ENCODE assay signal across 8 cellular contexts in genomic region chr1:156282479-156283222, GRCh38. TPM values are rescaled to one million over a fixed set of nuclear protein-coding genes. Genes with fewer than 3 reads are reported as not detected.
DNase-seq lines count a peak whose midpoint lies in the region; FAIRE-seq and TF ChIP-seq lines count a peak whose summit lies in the region.

Gene SMG5 (minus strand): TSS chr1:156282825. CDS start chr1:156282680, 145 bp downstream.

- peak; percentile 97 for DNase-seq in GM03348 (ENCODE audit: low spot score)
- DNase-seq in HFF-Myc (ENCODE audit: extremely low read depth, low read depth): peak; percentile 98
- DNase-seq in NAMALWA (ENCODE audit: low spot score): peak; percentile 100
- peak; percentile 99 for DNase-seq in SK-N-DZ (ENCODE audit: low spot score)
- DNase-seq in activated naive CD4-positive, alpha-beta T cell treated with anti-CD3 and anti-CD28 coated beads for 36 hours: peak; percentile 99
- DNase-seq in frontal cortex (ENCODE audit: low spot score in 2 of 2): peak; percentile 90 to 94
- DNase-seq in substantia nigra (lab: John Stamatoyannopoulos, UW): peak; percentile 50 to 96 (median 91)

- peak within 1 kb of the TSS; percentile 99 for H3K4me3 Mint-ChIP-seq in activated naive CD4-positive, alpha-beta T cell treated with anti-CD3 and anti-CD28 coated beads for 36 hours

- peaks cover 72 to 76% of the 10 kb centered on the region in 2 experiments for H3K4me1 ChIP-seq in neutrophil (ENCODE audit: control insufficient read depth in 1 of 2, insufficient read depth in 1 of 2, low read depth in 1 of 2, low read length in 1 of 2)

- FAIRE-seq in frontal cortex (lab: Jason Lieb, UNC): no peak

- peaks cover 33% of the 10 kb centered on the region for H3K36me3 ChIP-seq in neutrophil

- H3K27ac ChIP-seq in neutrophil (peak within 1 kb of the TSS; percentile 94), substantia nigra (ENCODE audit: low read depth, low read length, poor library complexity, severe bottlenecking) (peak within 1 kb of the TSS; percentile 94)

- no peaks in the 10 kb centered on the region for H3K27me3 ChIP-seq in neutrophil

- H3K4me3 ChIP-seq in HFF-Myc (replicated peaks; ENCODE audit: low read depth, low read length) (peak within 1 kb of the TSS; percentile 77), neutrophil (ENCODE audit: low read depth in 1 of 2, low read length in 1 of 2) (peak within 1 kb of the TSS; percentile 90 to 92)

- peaks cover 27% of the 10 kb centered on the region for H3K4me1 Mint-ChIP-seq in activated naive CD4-positive, alpha-beta T cell treated with anti-CD3 and anti-CD28 coated beads for 36 hours (ENCODE audit: low read depth)

- TF ChIP-seq CTCF in HFF-Myc (IDR thresholded peaks at IDR 0.05; ENCODE audit: low read depth, low read length, missing control alignments): no peak
- peak; percentile 39 for TF ChIP-seq CTCF in neutrophil (IDR thresholded peaks at IDR 0.05)

- H3K9me3 ChIP-seq in neutrophil: no peaks in the 10 kb centered on the region

- H3K27me3 Mint-ChIP-seq in activated naive CD4-positive, alpha-beta T cell treated with anti-CD3 and anti-CD28 coated beads for 36 hours (ENCODE audit: low read depth): no peaks in the 10 kb centered on the region

- intact Hi-C loops in activated naive CD4-positive, alpha-beta T cell treated with anti-CD3 and anti-CD28 coated beads for 36 hours (cut with micrococcal nuclease): loop anchor here (1.0 to 5.0 kb wide), 8 partner anchors 13 to 348 kb away; partner anchors contain the start of genes CCT3, GLMP, KHDC4 and LAMTOR2

- no peaks in the 10 kb centered on the region for H3K9me3 Mint-ChIP-seq in activated naive CD4-positive, alpha-beta T cell treated with anti-CD3 and anti-CD28 coated beads for 36 hours

- H3K27ac Mint-ChIP-seq in activated naive CD4-positive, alpha-beta T cell treated with anti-CD3 and anti-CD28 coated beads for 36 hours: peak within 1 kb of the TSS; percentile 92

- peaks cover 13% of the 10 kb centered on the region for H3K36me3 Mint-ChIP-seq in activated naive CD4-positive, alpha-beta T cell treated with anti-CD3 and anti-CD28 coated beads for 36 hours (ENCODE audit: low read depth)

- CTCF ChIA-PET in activated naive CD4-positive, alpha-beta T cell treated with anti-CD3 and anti-CD28 coated beads for 36 hours (lab: Charles Lee): interaction anchor here (0.6 to 2.0 kb wide), 11 partner anchors 22 to 198 kb away, joined by 3 to 5 read pairs (median 3); partner anchors contain the start of gene CCT3

RNA-seq across cellular contexts. Expression of gene SMG5, which starts in this region (rescaled TPM):
- polyA plus RNA-seq in SK-N-DZ (2014; cell fraction: cytosol; rRNA removed): 113 and 122 TPM in 2 replicates
- polyA plus RNA-seq in SK-N-DZ (2014; cell fraction: nucleus; rRNA removed): 400 and 461 TPM in 2 replicates
- total RNA-seq in activated naive CD4-positive, alpha-beta T cell treated with anti-CD3 and anti-CD28 coated beads for 36 hours: 10 to 100 TPM; 77.1 to 83.4 TPM
- 27.3 TPM for total RNA-seq in frontal cortex

Comparison
In these comparisons a context has a peak if more than half of its experiments do, and no peak if none do; other contexts are left out.
1. Peak in every context shown above with its lines: DNase-seq, H3K4me3 ChIP-seq and H3K27ac ChIP-seq.